ENCODE assay signal across 9 cellular contexts in the genomic region with DNA sequence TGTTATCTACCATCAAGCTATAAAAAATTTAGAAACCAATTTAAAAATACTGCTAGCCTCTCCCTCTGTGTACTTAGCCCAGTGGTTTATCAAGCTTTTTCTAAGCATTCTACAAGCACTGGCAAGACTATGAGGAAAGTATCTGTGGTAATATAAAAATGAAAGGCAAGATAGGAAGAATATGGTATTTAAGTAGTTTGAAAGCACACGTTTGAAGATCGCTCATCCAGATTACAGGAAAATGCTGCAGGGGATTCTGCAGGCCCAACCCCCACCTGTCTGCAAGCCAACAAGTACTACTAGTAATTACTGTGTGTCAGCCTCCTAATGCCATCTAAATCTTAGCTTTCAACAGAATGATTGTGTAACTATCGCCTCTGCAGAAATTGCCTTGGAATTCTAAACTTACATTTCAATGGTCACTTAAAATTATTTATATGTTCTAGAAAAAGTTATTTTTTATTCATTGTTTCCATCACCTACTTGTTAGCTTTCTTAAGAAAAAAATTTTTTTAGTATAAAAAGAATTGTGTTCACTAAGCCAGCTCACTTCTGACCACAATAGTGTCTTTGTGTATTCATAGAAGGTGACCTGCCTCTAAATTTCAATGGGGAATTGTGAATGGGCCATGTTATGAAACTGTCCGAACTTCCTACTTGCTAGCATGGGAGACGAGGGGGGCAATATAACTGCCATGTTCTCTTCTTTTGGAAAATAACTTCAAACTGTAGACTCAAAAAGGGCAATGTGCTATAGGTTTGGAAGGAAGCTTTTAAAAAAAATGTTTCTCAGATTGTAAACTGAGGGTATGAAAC. TPM values are rescaled to one million over a fixed set of nuclear protein-coding genes. Genes with fewer than 3 reads are reported as not detected.
DNase-seq lines count a peak whose midpoint lies in the region; ATAC-seq, FAIRE-seq and TF ChIP-seq lines count a peak whose summit lies in the region.
"Had no signal": no experiment of that assay in that cellular context is flagged by ENCODE, and none has a peak within 500 bp of the region (broad histone marks: within the 10 kb centered on the region; RNA-seq: fewer than 3 reads in every experiment).

No MANE protein-coding gene starts in this region.

- H3K4me1 ChIP-seq in GM23338 (ENCODE audit: insufficient read depth) = peaks cover 74% of the 10 kb centered on the region
- H3K4me1 ChIP-seq in rectal smooth muscle tissue (ENCODE audit: control insufficient read depth, insufficient read depth, low read length) = peaks cover 27% of the 10 kb centered on the region

- H3K36me3 ChIP-seq in GM23338 (ENCODE audit: insufficient read depth) (peaks cover 13% of the 10 kb centered on the region), rectal smooth muscle tissue (ENCODE audit: control insufficient read depth, insufficient read depth, low read length) (peaks cover 8% of the 10 kb centered on the region)

- peaks cover 23% of the 10 kb centered on the region for H3K36me3 Mint-ChIP-seq in GM23338 (ENCODE audit: low read depth)
- H3K36me3 Mint-ChIP-seq: stimulated activated memory B cell treated with anti-CD40 and anti-IgM and Interleukin-4, amounts not matched to agents 10 μg/mL and 1 μg/mL and 100 μg/mL, for 72 hours had no signal

- H4K20me1 ChIP-seq in GM23338 (replicated peaks; ENCODE audit: insufficient read depth) = peaks cover 40% of the 10 kb centered on the region

- H3K27me3 ChIP-seq in GM23338 (ENCODE audit: insufficient read depth) = no peaks in the 10 kb centered on the region
- H3K27me3 ChIP-seq in rectal smooth muscle tissue (ENCODE audit: control insufficient read depth, insufficient read depth, low read length) = no peaks in the 10 kb centered on the region

- H3K4me3 ChIP-seq in GM23338 (no peak overlapping the region; the same call in 1 of the 2 replicates), fibroblast of villous mesenchyme (ENCODE audit: low read depth, low read length) (peak overlapping the region; percentile 21), rectal smooth muscle tissue (ENCODE audit: low read length) (no peak overlapping the region)

- H2AFZ ChIP-seq in GM23338 = no peak overlapping the region

- H3K9ac ChIP-seq in rectal smooth muscle tissue (ENCODE audit: low read length) = no peak overlapping the region

- H3K27ac ChIP-seq in GM23338 (ENCODE audit: low read depth) (peak overlapping the region; percentile 35; the same call in 1 of the 2 replicates), rectal smooth muscle tissue (ENCODE audit: low read depth, low read length) (peak overlapping the region; percentile 26)

- no peaks in the 10 kb centered on the region for H3K9me3 Mint-ChIP-seq in GM23338
- H3K9me3 Mint-ChIP-seq: stimulated activated memory B cell treated with anti-CD40 and anti-IgM and Interleukin-4, amounts not matched to agents 10 μg/mL and 1 μg/mL and 100 μg/mL, for 72 hours had no signal

- FAIRE-seq in HTR-8/SVneo (lab: Jason Lieb, UNC) = no peak

- peak overlapping the region; percentile 88 for H3K27ac Mint-ChIP-seq in GM23338
- H3K27ac Mint-ChIP-seq: stimulated activated memory B cell treated with anti-CD40 and anti-IgM and Interleukin-4, amounts not matched to agents 10 μg/mL and 1 μg/mL and 100 μg/mL, for 72 hours had no signal

- ATAC-seq in GM23338 (peak; percentile 12; the same call in 2 of the 3 replicates), GM19463 (IDR thresholded peaks at IDR 0.05; ENCODE audit: unreplicated experiment) (no peak), HG03354 (IDR thresholded peaks at IDR 0.05; ENCODE audit: poor library complexity, severe bottlenecking, unreplicated experiment) (no peak)
- ATAC-seq: stimulated activated memory B cell treated with anti-CD40 and anti-IgM and Interleukin-4, amounts not matched to agents 10 μg/mL and 1 μg/mL and 100 μg/mL, for 72 hours had no signal

- in situ Hi-C loops in SK-MEL-5 (cut with HindIII; ENCODE audit: low pct_unique_long_range_greater_than_20kb, low sequenced_read_pairs) = loop anchor here (25.0 kb wide), 1 partner anchor 295 kb away; a partner anchor contains a TSS

- no peaks in the 10 kb centered on the region for H3F3A ChIP-seq in GM23338 (replicated peaks; ENCODE audit: low read depth)

- no peaks in the 10 kb centered on the region for H3K9me2 ChIP-seq in GM23338 (ENCODE audit: insufficient read depth)

- no peaks in the 10 kb centered on the region for H3K27me3 Mint-ChIP-seq in GM23338 (ENCODE audit: insufficient read depth, low read depth, poor library complexity)

- DNase-seq in GM23338 (ENCODE audit: low spot score) (no peak), SK-MEL-5 (ENCODE audit: low read depth, low spot score) (peak; percentile 91), fibroblast of villous mesenchyme (ENCODE audit: low read depth) (peak; percentile 82), HTR-8/SVneo (ENCODE audit: insufficient read length, low spot score) (no peak)
- no peak for DNase-seq in stimulated activated CD4-positive, alpha-beta T cell treated with anti-CD3 and anti-CD28 coated beads, Interleukin-2, amount 100 ng/mL, for 48 hours

- TF ChIP-seq CTCF in GM23338 (conservative IDR thresholded peaks at IDR 0.05; ENCODE audit: low read depth in 2 of 2) = no peak
- no peak for TF ChIP-seq CTCF in fibroblast of villous mesenchyme (IDR thresholded peaks at IDR 0.05; ENCODE audit: insufficient read depth, low read depth, low read length)

- H3K4me1 Mint-ChIP-seq in GM23338 = peaks cover 74% of the 10 kb centered on the region
- H3K4me1 Mint-ChIP-seq: stimulated activated memory B cell treated with anti-CD40 and anti-IgM and Interleukin-4, amounts not matched to agents 10 μg/mL and 1 μg/mL and 100 μg/mL, for 72 hours had no signal

- peak overlapping the region; percentile 39 for H3K4me3 Mint-ChIP-seq in GM23338
- H3K4me3 Mint-ChIP-seq: stimulated activated memory B cell treated with anti-CD40 and anti-IgM and Interleukin-4, amounts not matched to agents 10 μg/mL and 1 μg/mL and 100 μg/mL, for 72 hours had no signal

- peaks cover 97% of the 10 kb centered on the region for H3K79me2 ChIP-seq in GM23338 (replicated peaks; ENCODE audit: insufficient read depth)

- peak overlapping the region; percentile 67 for H3K4me2 ChIP-seq in GM23338

TF ChIP-seq in GM23338, 12 proteins besides CTCF, POLR2A, EP300 and RAD21 (continues in another document):
- TF ChIP-seq ZNF331 (CRISPR knock-in tag; IDR thresholded peaks at IDR 0.05; ENCODE audit: low read depth) (no peak), CREB1 (CRISPR knock-in tag; IDR thresholded peaks at IDR 0.05; ENCODE audit: low read depth) (no peak), POLR2AphosphoS5 (IDR thresholded peaks at IDR 0.05; ENCODE audit: low read depth) (no peak), JUNB (IDR thresholded peaks at IDR 0.05; ENCODE audit: unreplicated experiment) (no peak), NANOG (IDR thresholded peaks at IDR 0.05; ENCODE audit: borderline replicate concordance) (no peak), STAT1 (IDR thresholded peaks at IDR 0.05; ENCODE audit: unreplicated experiment) (no peak), EZH2 (IDR thresholded peaks at IDR 0.05; ENCODE audit: low read depth, unreplicated experiment) (no peak), EZH2phosphoT487 (IDR thresholded peaks at IDR 0.05; ENCODE audit: unreplicated experiment) (no peak), ZNF114 (CRISPR knock-in tag; IDR thresholded peaks at IDR 0.05) (no peak)
- TF ChIP-seq, protein P1, sequence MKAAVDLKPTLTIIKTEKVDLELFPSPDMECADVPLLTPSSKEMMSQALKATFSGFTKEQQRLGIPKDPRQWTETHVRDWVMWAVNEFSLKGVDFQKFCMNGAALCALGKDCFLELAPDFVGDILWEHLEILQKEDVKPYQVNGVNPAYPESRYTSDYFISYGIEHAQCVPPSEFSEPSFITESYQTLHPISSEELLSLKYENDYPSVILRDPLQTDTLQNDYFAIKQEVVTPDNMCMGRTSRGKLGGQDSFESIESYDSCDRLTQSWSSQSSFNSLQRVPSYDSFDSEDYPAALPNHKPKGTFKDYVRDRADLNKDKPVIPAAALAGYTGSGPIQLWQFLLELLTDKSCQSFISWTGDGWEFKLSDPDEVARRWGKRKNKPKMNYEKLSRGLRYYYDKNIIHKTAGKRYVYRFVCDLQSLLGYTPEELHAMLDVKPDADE (IDR thresholded peaks at IDR 0.05) = no peak

RNA-seq across cellular contexts. Expression of a gene that starts 8.4 kb away (rescaled TPM):
- 51.3 and 59.8 TPM in 2 replicates for total RNA-seq in GM23338 (2014; rRNA removed; shearing (Covaris generic))
- polyA plus RNA-seq in GM23338 (2016; fragmentation: Nextera tagmentation; extraction: Ambion mirVana) = 19.7 and 22.9 TPM in 2 replicates
- 8.6 and 9.2 TPM in 2 replicates for total RNA-seq in SK-MEL-5 (2014; rRNA removed; shearing (Covaris generic))
- polyA plus RNA-seq in SK-MEL-5 (2015; cell fraction: cytosol; rRNA removed) = 34.8 and 38.1 TPM in 2 replicates
- 29.7 and 37.4 TPM in 2 replicates for polyA plus RNA-seq in SK-MEL-5 (2015; cell fraction: nucleus; rRNA removed)
- total RNA-seq in fibroblast of villous mesenchyme = 34.8 and 70.4 TPM in 2 replicates

RNA-seq across cellular contexts. Expression of a gene that starts 56.2 kb away (rescaled TPM):
- total RNA-seq in GM23338 (2014; rRNA removed; shearing (Covaris generic)) = 178 and 184 TPM in 2 replicates
- 592 and 679 TPM in 2 replicates for polyA plus RNA-seq in GM23338 (2016; fragmentation: Nextera tagmentation; extraction: Ambion mirVana)
- 264 and 305 TPM in 2 replicates for total RNA-seq in SK-MEL-5 (2014; rRNA removed; shearing (Covaris generic))
- polyA plus RNA-seq in SK-MEL-5 (2015; cell fraction: cytosol; rRNA removed) = 237 and 272 TPM in 2 replicates
- polyA plus RNA-seq in SK-MEL-5 (2015; cell fraction: nucleus; rRNA removed) = 36.3 and 66.4 TPM in 2 replicates
- total RNA-seq in fibroblast of villous mesenchyme = 172 and 198 TPM in 2 replicates

Comparison
In these comparisons a context has a peak if more than half of its experiments do, and no peak if none do; other contexts are left out.
1. DNase-seq: peak in SK-MEL-5 (single experiment) and fibroblast of villous mesenchyme (single experiment); none in GM23338 (single experiment), HTR-8/SVneo (single experiment) and stimulated activated CD4-positive, alpha-beta T cell treated with anti-CD3 and anti-CD28 coated beads, Interleukin-2, amount 100 ng/mL, for 48 hours (0 of 2).